ENCODE assay signal across 3 cellular contexts in genomic region chr4:183201331-183201730, GRCh38.
TF ChIP-seq lines count a peak whose summit lies in the region.

No MANE protein-coding gene starts in this region.

TF ChIP-seq in HCT116, 20 proteins besides CTCF, POLR2A, EP300 and RAD21 (continued from another document):
- TF ChIP-seq REST (IDR thresholded peaks at IDR 0.05; ENCODE audit: low read depth) (no peak), EZH2 (IDR thresholded peaks at IDR 0.05) (no peak), SRF (IDR thresholded peaks at IDR 0.05; ENCODE audit: low read depth) (no peak), EZH2phosphoT487 (IDR thresholded peaks at IDR 0.05; ENCODE audit: borderline replicate concordance) (no peak), POLR2AphosphoS5 (IDR thresholded peaks at IDR 0.05; ENCODE audit: low read depth, low read length) (no peak), EGR1 (IDR thresholded peaks at IDR 0.05; ENCODE audit: low read depth) (no peak), ZBTB33 (IDR thresholded peaks at IDR 0.05; ENCODE audit: extremely low read depth, insufficient replicate concordance, low read length) (no peak), CBX3 (IDR thresholded peaks at IDR 0.05; ENCODE audit: low read depth) (no peak), CEBPB (IDR thresholded peaks at IDR 0.05; ENCODE audit: low read depth) (no peak), FOSL1 (IDR thresholded peaks at IDR 0.05; ENCODE audit: low read depth) (no peak), ATF3 (IDR thresholded peaks at IDR 0.05) (no peak), ZNF274 (IDR thresholded peaks at IDR 0.05; ENCODE audit: low read depth, low read length) (no peak), SIN3A (IDR thresholded peaks at IDR 0.05; ENCODE audit: low read depth) (no peak), ELF1 (IDR thresholded peaks at IDR 0.05; ENCODE audit: borderline replicate concordance, low read depth) (no peak), JUND (IDR thresholded peaks at IDR 0.05) (no peak), MAX (IDR thresholded peaks at IDR 0.05) (no peak), SP1 (IDR thresholded peaks at IDR 0.05; ENCODE audit: low read depth) (no peak), ZFX (IDR thresholded peaks at IDR 0.05) (no peak)
TF ChIP-seq in HCT116: peak in this region for 0.

TF ChIP-seq in SK-N-SH, 30 proteins besides CTCF, POLR2A, EP300 and RAD21 (continued from another document):
- TF ChIP-seq IRF3 (IDR thresholded peaks at IDR 0.05; ENCODE audit: low read depth, low read length) (no peak), MEF2A (IDR thresholded peaks at IDR 0.05; ENCODE audit: borderline replicate concordance, low read depth) (no peak), ELF1 (IDR thresholded peaks at IDR 0.05) (no peak), GABPA (IDR thresholded peaks at IDR 0.05; ENCODE audit: low read depth) (no peak), RFX5 (IDR thresholded peaks at IDR 0.05; ENCODE audit: low read length) (no peak), ZBTB33 (IDR thresholded peaks at IDR 0.05; ENCODE audit: borderline replicate concordance, low read depth) (no peak), FOXM1 (IDR thresholded peaks at IDR 0.05; ENCODE audit: low read depth) (no peak), EZH2phosphoT487 (IDR thresholded peaks at IDR 0.05; ENCODE audit: borderline replicate concordance, low read depth) (no peak), RXRA (IDR thresholded peaks at IDR 0.05; ENCODE audit: borderline replicate concordance, low read depth) (no peak), MAX (IDR thresholded peaks at IDR 0.05; ENCODE audit: low read depth) (no peak), PBX3 (IDR thresholded peaks at IDR 0.05) (no peak), POLR2AphosphoS5 (IDR thresholded peaks at IDR 0.05; ENCODE audit: low read depth, low read length) (no peak)

TF ChIP-seq in HEK293T, 16 proteins besides CTCF, POLR2A, EP300 and RAD21 (continued from another document):
- no peak for TF ChIP-seq TARDBP (IDR thresholded peaks at IDR 0.05)
- TF ChIP-seq ZNF384 (IDR thresholded peaks at IDR 0.05) = no peak
- TF ChIP-seq NFRKB (IDR thresholded peaks at IDR 0.05) = no peak
- TF ChIP-seq HDGF (IDR thresholded peaks at IDR 0.05; ENCODE audit: borderline replicate concordance) = no peak
